In genomic region chr1:33181038-33181861, GRCh38 we compare ENCODE assay signal across 8 cellular contexts. TPM values are rescaled to one million over a fixed set of nuclear protein-coding genes. Genes with fewer than 3 reads are reported as not detected.
DNase-seq lines count a peak whose midpoint lies in the region; ATAC-seq, FAIRE-seq and TF ChIP-seq lines count a peak whose summit lies in the region.

No MANE protein-coding gene starts in this region.

- H3K79me2 ChIP-seq in ACC112 (ENCODE audit: control insufficient read depth, insufficient read depth, low read length, unreplicated experiment): no peaks in the 10 kb centered on the region
- H3K79me2 ChIP-seq in astrocyte (ENCODE audit: insufficient read depth, low read length): peaks cover 31% of the 10 kb centered on the region

- TF ChIP-seq CTCF in astrocyte (IDR thresholded peaks at IDR 0.05; ENCODE audit: insufficient read depth, low read depth, low read length): no peak

- H3K9me3 Mint-ChIP-seq in astrocyte (ENCODE audit: unreplicated experiment): peaks cover 5% of the 10 kb centered on the region

- ATAC-seq in GM18867 (IDR thresholded peaks at IDR 0.05; ENCODE audit: unreplicated experiment): peak; percentile 17
- ATAC-seq in HG03439 (IDR thresholded peaks at IDR 0.05; ENCODE audit: unreplicated experiment): peak; percentile 19
- ATAC-seq in HG02840 (IDR thresholded peaks at IDR 0.05; ENCODE audit: low FRiP score, unreplicated experiment): no peak

- H3K36me3 ChIP-seq in ACC112 (ENCODE audit: insufficient read depth, low read length) (no peaks in the 10 kb centered on the region), SJCRH30 (peaks cover 6% of the 10 kb centered on the region; the same call in 1 of the 2 replicates), astrocyte (ENCODE audit: insufficient read depth, low read length) (peaks cover 3% of the 10 kb centered on the region), iPS-18a (ENCODE audit: control insufficient read depth, low read depth, low read length) (no peaks in the 10 kb centered on the region)

- H3K4me3 Mint-ChIP-seq in astrocyte (ENCODE audit: unreplicated experiment): peak overlapping the region; percentile 93

- H3K27me3 Mint-ChIP-seq in astrocyte (ENCODE audit: low read depth, unreplicated experiment): peaks cover 4% of the 10 kb centered on the region

- DNase-seq in SJCRH30: peak; percentile 90 to 91
- peak; percentile 22 for DNase-seq in astrocyte (ENCODE audit: low read depth)

- H3K4me1 ChIP-seq in ACC112 (ENCODE audit: control insufficient read depth, insufficient read depth, low read length, unreplicated experiment) (peaks cover 18% of the 10 kb centered on the region), SJCRH30 (peaks cover 41% of the 10 kb centered on the region), astrocyte (ENCODE audit: insufficient read depth, low read length) (peaks cover 28% of the 10 kb centered on the region), iPS-18a (ENCODE audit: control insufficient read depth, low read depth, low read length) (peaks cover 8% of the 10 kb centered on the region)

- H3K27ac ChIP-seq in ACC112 (ENCODE audit: low read depth, low read length) (no peak overlapping the region), SJCRH30 (peak overlapping the region; percentile 78), astrocyte (ENCODE audit: low read depth, low read length) (no peak overlapping the region), iPS-18a (ENCODE audit: low read length) (no peak overlapping the region), skin epidermis (peak overlapping the region in 20 of 21 experiments; percentile 37 to 86 (median 77))

- H3K9ac ChIP-seq in astrocyte (ENCODE audit: low read length) (peak overlapping the region; percentile 76), iPS-18a (ENCODE audit: low read length) (no peak overlapping the region)

- H3K4me2 ChIP-seq in astrocyte (ENCODE audit: low read length): peak overlapping the region; percentile 100

- H3K27ac Mint-ChIP-seq in astrocyte (ENCODE audit: unreplicated experiment): no peak overlapping the region

- peaks cover 14% of the 10 kb centered on the region for H3K4me1 Mint-ChIP-seq in astrocyte (ENCODE audit: low read depth, unreplicated experiment)

- H2AFZ ChIP-seq in ACC112 (ENCODE audit: low read length, unreplicated experiment): peak overlapping the region; percentile 53
- H2AFZ ChIP-seq in astrocyte (ENCODE audit: low read depth, low read length): peak overlapping the region; percentile 96

- peaks cover 8% of the 10 kb centered on the region for H3K36me3 Mint-ChIP-seq in astrocyte (ENCODE audit: low read depth, unreplicated experiment)

- FAIRE-seq in astrocyte (lab: Jason Lieb, UNC): no peak

- H3K4me3 ChIP-seq in ACC112 (ENCODE audit: low read depth, low read length): peak overlapping the region; percentile 89
- H3K4me3 ChIP-seq in SJCRH30: peak overlapping the region; percentile 87
- peak overlapping the region; percentile 76 for H3K4me3 ChIP-seq in astrocyte (ENCODE audit: insufficient read depth, low read depth, low read length)
- peak overlapping the region; percentile 65 for H3K4me3 ChIP-seq in iPS-18a (ENCODE audit: low read length)
- H3K4me3 ChIP-seq in skin epidermis: peak overlapping the region; percentile 63 to 97 (median 86)

- H4K20me1 ChIP-seq in astrocyte (ENCODE audit: insufficient read depth, low read length): peaks cover 39% of the 10 kb centered on the region

- H3K9me3 ChIP-seq in SJCRH30 (replicated peaks) (no peaks in the 10 kb centered on the region), astrocyte (ENCODE audit: insufficient read depth, low read depth, low read length) (no peaks in the 10 kb centered on the region), iPS-18a (ENCODE audit: control insufficient read depth, low read depth, low read length) (no peaks in the 10 kb centered on the region)

- H3K27me3 ChIP-seq in ACC112 (ENCODE audit: insufficient read depth, low read length) (peaks cover 11% of the 10 kb centered on the region; the same call in 1 of the 2 replicates), SJCRH30 (no peaks in the 10 kb centered on the region), astrocyte (ENCODE audit: insufficient read depth, low read length) (no peaks in the 10 kb centered on the region), iPS-18a (ENCODE audit: control insufficient read depth, insufficient read depth, low read length) (no peaks in the 10 kb centered on the region)

RNA-seq across cellular contexts. Expression of gene TRIM62, which starts 0.6 kb away (rescaled TPM):
- 16.9 and 17.6 TPM in 2 replicates for total RNA-seq in SJCRH30 (2014; rRNA removed; shearing (Covaris generic))
- 10.8 and 11.5 TPM in 2 replicates for total RNA-seq in astrocyte

Comparison
In these comparisons a context has a peak if more than half of its experiments do, and no peak if none do; other contexts are left out.
1. H3K27ac ChIP-seq: peak in SJCRH30 (single experiment) and skin epidermis (20 of 21); none in ACC112 (single experiment), astrocyte (single experiment) and iPS-18a (single experiment).
2. Peak in every context shown above with its lines, with median percentiles within 50 percentile points of each other: H3K4me3 ChIP-seq.